ENCODE assay signal across 1 cellular context in genomic region chr12:113697104-113697503, GRCh38.
TF ChIP-seq lines count a peak whose summit lies in the region.

No MANE protein-coding gene starts in this region.

TF ChIP-seq in K562, 482 proteins besides CTCF, POLR2A, EP300 and RAD21 (continued from another document):
- no peak for TF ChIP-seq CHD7 (IDR thresholded peaks at IDR 0.05; ENCODE audit: low read depth, low read length)
- TF ChIP-seq ZFP36 (IDR thresholded peaks at IDR 0.05; ENCODE audit: low read depth, low read length, partially characterized antibody) = peak; percentile 62
- peak; percentile 55 for TF ChIP-seq RBM25 (IDR thresholded peaks at IDR 0.05; ENCODE audit: low read depth, low read length, severe bottlenecking)
